ENCODE assay signal across 8 cellular contexts in the genomic region with DNA sequence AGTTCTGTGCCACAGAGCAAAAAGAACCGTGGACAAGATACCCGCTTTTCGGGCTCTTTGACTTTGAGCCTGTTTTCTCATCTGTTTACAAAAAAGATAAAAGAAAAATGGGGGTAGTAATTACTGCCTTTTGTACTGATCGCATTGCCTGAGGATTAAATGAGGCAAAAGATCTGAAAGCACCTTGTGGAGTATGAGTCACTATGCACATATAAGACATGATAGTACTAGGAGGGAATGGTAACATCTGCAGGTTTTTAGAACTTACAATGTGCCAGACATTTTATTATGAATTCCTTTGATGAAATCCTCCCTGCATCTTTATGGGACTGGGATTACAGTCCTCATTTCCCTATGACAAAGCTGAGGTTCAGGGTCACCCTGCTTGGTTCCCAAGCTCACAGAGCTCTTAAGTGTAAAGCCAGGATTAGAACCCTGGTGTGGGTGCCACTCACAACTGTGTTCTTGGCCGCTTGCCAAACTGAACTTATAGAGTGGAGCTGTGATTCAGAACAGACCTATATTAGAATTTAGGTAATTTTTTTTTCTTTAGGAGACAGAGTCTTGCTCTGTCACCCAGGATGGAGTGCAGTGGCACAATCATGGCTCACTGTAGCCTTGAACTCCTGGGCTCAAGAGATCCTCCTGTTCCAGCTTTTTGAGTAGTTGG. TPM values are rescaled to one million over a fixed set of nuclear protein-coding genes. Genes with fewer than 3 reads are reported as not detected.
DNase-seq lines count a peak whose midpoint lies in the region; ATAC-seq, FAIRE-seq and TF ChIP-seq lines count a peak whose summit lies in the region.

No MANE protein-coding gene starts in this region.

- TF ChIP-seq CTCF in SK-N-SH (IDR thresholded peaks at IDR 0.05), result no peak
- TF ChIP-seq CTCF in hepatocyte (IDR thresholded peaks at IDR 0.05; ENCODE audit: poor library complexity), result no peak
- no peak for TF ChIP-seq CTCF in thoracic aorta (IDR thresholded peaks at IDR 0.05)
- TF ChIP-seq CTCF in kidney (IDR thresholded peaks at IDR 0.05; ENCODE audit: borderline replicate concordance, extremely low read depth, insufficient read depth), result no peak

- peak overlapping the region; percentile 95; the same call in 1 of the 2 replicates for H3K4me2 ChIP-seq in SK-N-SH
- H3K4me2 ChIP-seq in hepatocyte, result peak overlapping the region; percentile 100

- no peak for FAIRE-seq in kidney (lab: Jason Lieb, UNC)

- H3K9me2 ChIP-seq in SK-N-SH (no peaks in the 10 kb centered on the region), hepatocyte (replicated peaks; ENCODE audit: insufficient read depth) (no peaks in the 10 kb centered on the region)

- POLR2A ChIA-PET in SK-N-SH (lab: Yijun Ruan, JAX), result no interaction called here

- H2AFZ ChIP-seq in SK-N-SH (ENCODE audit: low read depth), result no peak overlapping the region
- H2AFZ ChIP-seq in hepatocyte, result no peak overlapping the region

- no peaks in the 10 kb centered on the region for H3K9me3 ChIP-seq in SK-N-SH
- no peaks in the 10 kb centered on the region for H3K9me3 ChIP-seq in hepatocyte (ENCODE audit: low read depth)
- no peaks in the 10 kb centered on the region for H3K9me3 ChIP-seq in thoracic aorta
- no peaks in the 10 kb centered on the region for H3K9me3 ChIP-seq in kidney (ENCODE audit: control insufficient read depth in 1 of 2, low read length in 2 of 2)

- H3K79me2 ChIP-seq in SK-N-SH (ENCODE audit: insufficient read depth), result no peaks in the 10 kb centered on the region
- no peaks in the 10 kb centered on the region for H3K79me2 ChIP-seq in hepatocyte

- peaks cover 6% of the 10 kb centered on the region for H3F3A ChIP-seq in SK-N-SH (replicated peaks; ENCODE audit: insufficient read depth)

- WGBS in SK-N-SH (ENCODE audit: low lambda C conversion rate), result 67% methylated on average over 5 of the region's 5 CpGs
- WGBS in hepatocyte (ENCODE audit: low lambda C conversion rate, missing lambda C conversion rate), result 52% methylated on average over 5 of the region's 5 CpGs

- intact Hi-C loops in kidney (cut with DNase I), result no loop called here

- H3K4me1 ChIP-seq in SK-N-SH (ENCODE audit: control insufficient read depth in 1 of 2, insufficient read depth in 2 of 2, low read depth in 1 of 2, low read length in 1 of 2) (peaks cover 0 to 14% of the 10 kb centered on the region in 2 experiments; a peak in 1 of 4 replicates), hepatocyte (ENCODE audit: insufficient read depth) (peaks cover 15% of the 10 kb centered on the region), thoracic aorta (ENCODE audit: control insufficient read depth in 1 of 2, low read depth in 2 of 2) (peaks cover 7 to 16% of the 10 kb centered on the region in 2 donors), kidney (ENCODE audit: control insufficient read depth in 1 of 2, insufficient read depth in 1 of 2, low read depth in 1 of 2, low read length in 2 of 2) (peaks cover 3 to 8% of the 10 kb centered on the region in 2 donors)

- H3K27ac ChIP-seq in SK-N-SH (ENCODE audit: low read depth in 2 of 2, low read length in 1 of 2), result no peak overlapping the region
- peak overlapping the region; percentile 20 for H3K27ac ChIP-seq in hepatocyte
- no peak overlapping the region for H3K27ac ChIP-seq in thoracic aorta
- no peak overlapping the region for H3K27ac ChIP-seq in kidney (ENCODE audit: low read depth in 2 of 2, low read length in 2 of 2)

- H3K36me3 ChIP-seq in SK-N-SH (replicated peaks in 1 of 2; ENCODE audit: control insufficient read depth in 1 of 2, insufficient read depth in 2 of 2, low read length in 1 of 2) (no peaks in the 10 kb centered on the region), hepatocyte (replicated peaks; ENCODE audit: insufficient read depth, low read depth) (no peaks in the 10 kb centered on the region), thoracic aorta (no peaks in the 10 kb centered on the region), kidney (ENCODE audit: control insufficient read depth in 1 of 2, insufficient read depth in 2 of 2, low read length in 2 of 2) (no peaks in the 10 kb centered on the region)

- H3K27me3 ChIP-seq in SK-N-SH (ENCODE audit: insufficient read depth) (no peaks in the 10 kb centered on the region), hepatocyte (no peaks in the 10 kb centered on the region), thoracic aorta (replicated peaks; ENCODE audit: insufficient read depth) (no peaks in the 10 kb centered on the region)

- no peak for ATAC-seq in SK-N-SH treated with all-trans-retinoic acid at 6 μM for 48 hours
- ATAC-seq in thoracic aorta (ENCODE audit: insufficient number of reproducible peaks, low FRiP score, low read depth), result no peak

- CTCF ChIA-PET in SK-N-SH (lab: Yijun Ruan, JAX), result no interaction called here

- TF ChIP-seq EP300 in SK-N-SH (IDR thresholded peaks at IDR 0.05; ENCODE audit: borderline replicate concordance in 1 of 2, low read depth in 1 of 2, low read length in 1 of 2), result no peak

- H4K20me1 ChIP-seq in SK-N-SH (ENCODE audit: insufficient read depth) (no peaks in the 10 kb centered on the region), hepatocyte (ENCODE audit: insufficient read depth, poor library complexity, severe bottlenecking) (no peaks in the 10 kb centered on the region)

- DNase-seq in SK-N-SH (no peak), hepatocyte (ENCODE audit: low spot score) (peak; percentile 41), thoracic aorta (ENCODE audit: low spot score) (no peak), DMS153 treated with DMSO at 0.1 percent for 48 hours (lab: John Stamatoyannopoulos, UW; ENCODE audit: unreplicated experiment) (no peak), NCI-H526 treated with DMSO at 0.1 percent for 48 hours (lab: John Stamatoyannopoulos, UW) (no peak), kidney (no peak)
- DNase-seq in activated CD8-positive, alpha-beta memory T cell treated with anti-CD3 and anti-CD28 coated beads for 24 hours, result peak; percentile 73

- no peak overlapping the region for H3K4me3 ChIP-seq in SK-N-SH (ENCODE audit: low read depth in 2 of 2, low read length in 1 of 2)
- no peak overlapping the region for H3K4me3 ChIP-seq in hepatocyte
- peak overlapping the region; percentile 87 for H3K4me3 ChIP-seq in thoracic aorta
- no peak overlapping the region for H3K4me3 ChIP-seq in kidney (ENCODE audit: low read length in 2 of 2)

- no peak for TF ChIP-seq RAD21 in SK-N-SH (IDR thresholded peaks at IDR 0.05; ENCODE audit: low read length)

- H3K9ac ChIP-seq in SK-N-SH (no peak overlapping the region), kidney (ENCODE audit: low read length in 2 of 2) (no peak overlapping the region)

TF ChIP-seq in SK-N-SH, 30 proteins besides CTCF, POLR2A, EP300 and RAD21:
- TF ChIP-seq, protein P1, sequence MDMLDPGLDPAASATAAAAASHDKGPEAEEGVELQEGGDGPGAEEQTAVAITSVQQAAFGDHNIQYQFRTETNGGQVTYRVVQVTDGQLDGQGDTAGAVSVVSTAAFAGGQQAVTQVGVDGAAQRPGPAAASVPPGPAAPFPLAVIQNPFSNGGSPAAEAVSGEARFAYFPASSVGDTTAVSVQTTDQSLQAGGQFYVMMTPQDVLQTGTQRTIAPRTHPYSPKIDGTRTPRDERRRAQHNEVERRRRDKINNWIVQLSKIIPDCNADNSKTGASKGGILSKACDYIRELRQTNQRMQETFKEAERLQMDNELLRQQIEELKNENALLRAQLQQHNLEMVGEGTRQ (IDR thresholded peaks at IDR 0.05; ENCODE audit: borderline replicate concordance, low read depth, low read length), result no peak
- peak; percentile 63; the same call in 1 of the 2 replicates for TF ChIP-seq NFIC (IDR thresholded peaks at IDR 0.05; ENCODE audit: borderline replicate concordance)

TF ChIP-seq in SK-N-SH treated with all-trans-retinoic acid at 6 μM for 48 hours, 23 proteins besides CTCF, POLR2A, EP300 and RAD21 (continues in another document):
- TF ChIP-seq, protein P2, sequence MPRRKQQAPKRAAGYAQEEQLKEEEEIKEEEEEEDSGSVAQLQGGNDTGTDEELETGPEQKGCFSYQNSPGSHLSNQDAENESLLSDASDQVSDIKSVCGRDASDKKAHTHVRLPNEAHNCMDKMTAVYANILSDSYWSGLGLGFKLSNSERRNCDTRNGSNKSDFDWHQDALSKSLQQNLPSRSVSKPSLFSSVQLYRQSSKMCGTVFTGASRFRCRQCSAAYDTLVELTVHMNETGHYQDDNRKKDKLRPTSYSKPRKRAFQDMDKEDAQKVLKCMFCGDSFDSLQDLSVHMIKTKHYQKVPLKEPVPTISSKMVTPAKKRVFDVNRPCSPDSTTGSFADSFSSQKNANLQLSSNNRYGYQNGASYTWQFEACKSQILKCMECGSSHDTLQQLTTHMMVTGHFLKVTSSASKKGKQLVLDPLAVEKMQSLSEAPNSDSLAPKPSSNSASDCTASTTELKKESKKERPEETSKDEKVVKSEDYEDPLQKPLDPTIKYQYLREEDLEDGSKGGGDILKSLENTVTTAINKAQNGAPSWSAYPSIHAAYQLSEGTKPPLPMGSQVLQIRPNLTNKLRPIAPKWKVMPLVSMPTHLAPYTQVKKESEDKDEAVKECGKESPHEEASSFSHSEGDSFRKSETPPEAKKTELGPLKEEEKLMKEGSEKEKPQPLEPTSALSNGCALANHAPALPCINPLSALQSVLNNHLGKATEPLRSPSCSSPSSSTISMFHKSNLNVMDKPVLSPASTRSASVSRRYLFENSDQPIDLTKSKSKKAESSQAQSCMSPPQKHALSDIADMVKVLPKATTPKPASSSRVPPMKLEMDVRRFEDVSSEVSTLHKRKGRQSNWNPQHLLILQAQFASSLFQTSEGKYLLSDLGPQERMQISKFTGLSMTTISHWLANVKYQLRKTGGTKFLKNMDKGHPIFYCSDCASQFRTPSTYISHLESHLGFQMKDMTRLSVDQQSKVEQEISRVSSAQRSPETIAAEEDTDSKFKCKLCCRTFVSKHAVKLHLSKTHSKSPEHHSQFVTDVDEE (CRISPR knock-in tag; IDR thresholded peaks at IDR 0.05), result no peak
- TF ChIP-seq GLIS3 (CRISPR knock-in tag; IDR thresholded peaks at IDR 0.05) (no peak), ESRRG (CRISPR knock-in tag; IDR thresholded peaks at IDR 0.05) (no peak), ARNTL (CRISPR knock-in tag; IDR thresholded peaks at IDR 0.05; ENCODE audit: borderline replicate concordance, low read depth) (no peak), RARB (CRISPR knock-in tag; IDR thresholded peaks at IDR 0.05) (no peak), OSR1 (CRISPR knock-in tag; IDR thresholded peaks at IDR 0.05) (no peak)

RNA-seq across cellular contexts. Expression of a gene that starts 1.8 kb away (rescaled TPM):
- 1.7 and 2.1 TPM in 2 replicates for polyA plus RNA-seq in SK-N-SH (2012; rRNA removed)
- 1.6 and 2.0 TPM in 2 replicates for polyA plus RNA-seq in SK-N-SH (2012; cell fraction: cytosol; rRNA removed)
- 2.4 and 4.4 TPM in 2 replicates for polyA plus RNA-seq in SK-N-SH (2012; cell fraction: nucleus; rRNA removed)
- 3.8 and 4.7 TPM in 2 replicates for total RNA-seq in hepatocyte
- 2.3 and 3.0 TPM in 2 replicates for polyA plus RNA-seq in hepatocyte
- 10 to 100 TPM; 13.1 to 26.9 TPM for total RNA-seq in thoracic aorta
- 15.9 TPM for total RNA-seq in kidney
- 0.80 TPM for polyA plus RNA-seq in kidney (ENCODE audit: insufficient read depth, low read depth, low replicate concordance)

Comparison
In these comparisons a context has a peak if more than half of its experiments do, and no peak if none do; other contexts are left out.
1. DNase-seq: peak in activated CD8-positive, alpha-beta memory T cell treated with anti-CD3 and anti-CD28 coated beads for 24 hours (single experiment) and hepatocyte (single experiment); none in SK-N-SH (single experiment), thoracic aorta (single experiment), DMS153 treated with DMSO at 0.1 percent for 48 hours (single experiment), NCI-H526 treated with DMSO at 0.1 percent for 48 hours (single experiment) and kidney (single experiment).